Comparison of ENCODE assay signal across 9 cellular contexts in the genomic region with DNA sequence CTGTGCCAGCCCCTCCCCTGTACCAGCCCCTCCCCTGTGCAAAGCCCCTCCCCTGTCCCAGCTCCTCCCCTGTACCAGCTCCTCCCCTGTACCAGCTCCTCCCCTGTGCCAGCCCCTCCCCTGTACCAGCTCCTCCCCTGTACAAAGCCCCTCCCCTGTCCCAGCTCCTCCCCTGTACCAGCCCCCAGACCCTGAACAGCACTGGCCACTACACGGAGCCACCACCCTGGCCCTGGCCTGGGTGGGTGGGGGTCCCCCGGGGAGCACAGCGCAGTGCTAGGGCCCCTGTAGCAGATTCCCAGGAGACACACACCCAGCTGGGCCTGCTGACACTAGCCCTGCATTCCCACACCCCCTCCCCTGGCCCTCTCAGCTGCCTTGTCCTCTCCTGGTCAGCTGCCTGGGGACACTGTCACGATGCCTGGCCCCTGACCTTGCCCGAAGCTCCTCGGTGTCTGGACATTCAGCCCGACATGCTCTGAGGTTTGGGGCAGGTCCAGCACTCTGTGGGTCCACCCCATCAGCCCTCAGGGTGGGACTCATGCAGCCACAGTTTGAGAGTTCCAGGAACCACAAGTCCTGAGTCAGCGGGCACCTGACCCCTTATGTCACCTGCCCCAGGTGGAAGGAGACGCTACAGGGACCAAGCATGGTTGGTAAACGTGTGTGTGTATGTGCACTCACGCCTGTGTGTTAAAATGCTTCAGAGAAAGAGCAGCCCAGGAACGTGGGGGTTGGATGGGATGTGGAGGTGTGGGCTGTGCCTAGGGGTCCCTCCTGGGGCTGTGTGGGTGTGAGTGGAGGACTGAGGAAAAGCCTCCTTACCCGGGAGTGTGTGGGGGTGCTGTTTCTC.
DNase-seq lines count a peak whose midpoint lies in the region; ATAC-seq, FAIRE-seq and TF ChIP-seq lines count a peak whose summit lies in the region.
"Had no signal": no experiment of that assay in that cellular context is flagged by ENCODE, and none has a peak within 500 bp of the region (broad histone marks: within the 10 kb centered on the region; RNA-seq: fewer than 3 reads in every experiment).

No MANE protein-coding gene starts in this region.

- H3K4me1 ChIP-seq in Karpas-422 (ENCODE audit: low read length) (peaks cover 7% of the 10 kb centered on the region), body of pancreas (no peaks in the 10 kb centered on the region), neutrophil (ENCODE audit: control insufficient read depth in 1 of 2, insufficient read depth in 1 of 2, low read depth in 1 of 2, low read length in 1 of 2) (peaks cover 17 to 18% of the 10 kb centered on the region in 2 experiments)

- no peak overlapping the region for H3K4me2 ChIP-seq in Karpas-422 (ENCODE audit: low read depth, low read length, poor library complexity, severe bottlenecking)

- no peaks in the 10 kb centered on the region for H3K9me2 ChIP-seq in Karpas-422 (replicated peaks; ENCODE audit: insufficient read depth, low read length)

- ATAC-seq in body of pancreas (no peak), GM18519 (IDR thresholded peaks at IDR 0.05; ENCODE audit: low FRiP score, unreplicated experiment) (no peak)

- no peak for FAIRE-seq in frontal cortex (lab: Jason Lieb, UNC)

- TF ChIP-seq CTCF in AG10803 (conservative IDR thresholded peaks at IDR 0.05; ENCODE audit: low read length) = no peak
- no peak for TF ChIP-seq CTCF in body of pancreas (IDR thresholded peaks at IDR 0.05)
- TF ChIP-seq CTCF in neutrophil (IDR thresholded peaks at IDR 0.05) = no peak

- H3K4me3 ChIP-seq in AG10803 (ENCODE audit: low read length) (no peak overlapping the region), Karpas-422 (ENCODE audit: low read length) (no peak overlapping the region), body of pancreas (no peak overlapping the region), neutrophil (ENCODE audit: low read depth in 1 of 2, low read length in 1 of 2) (no peak overlapping the region)

- 51 to 60% methylated on average over 6 to 10 of the region's 13 CpGs for WGBS in body of pancreas, 2 donors

- H3K79me2 ChIP-seq in Karpas-422 (ENCODE audit: low read length) = no peaks in the 10 kb centered on the region

- DNase-seq in AG10803 (ENCODE audit: low read depth) (peak; percentile 58), Karpas-422 (peak; percentile 65), body of pancreas (peak in 3 of 4 donors; percentile 4 to 9 (median 9)), GM19240 (ENCODE audit: insufficient read length, low spot score) (no peak), frontal cortex (ENCODE audit: low spot score in 2 of 2) (no peak), NCI-H526 (lab: John Stamatoyannopoulos, UW) (no peak)
- DNase-seq: NCI-H345 had no signal

- H3K27ac ChIP-seq in Karpas-422 (ENCODE audit: low read length) = no peak overlapping the region
- H3K27ac ChIP-seq in body of pancreas = no peak overlapping the region
- peak overlapping the region; percentile 49 for H3K27ac ChIP-seq in neutrophil

- TF ChIP-seq POLR2A in body of pancreas (IDR thresholded peaks at IDR 0.05) = no peak

- no peak overlapping the region for H2AFZ ChIP-seq in Karpas-422 (ENCODE audit: low read length)

- H3K9me3 ChIP-seq in Karpas-422 (ENCODE audit: low read length) = no peaks in the 10 kb centered on the region
- H3K9me3 ChIP-seq in body of pancreas = no peaks in the 10 kb centered on the region
- H3K9me3 ChIP-seq in neutrophil = no peaks in the 10 kb centered on the region

- H4K20me1 ChIP-seq in Karpas-422 (ENCODE audit: insufficient read depth, low read depth, low read length) = no peaks in the 10 kb centered on the region

- H3K9ac ChIP-seq in Karpas-422 (ENCODE audit: low read length) = no peak overlapping the region

- intact Hi-C loops in body of pancreas (cut with DNase I) = no loop called here

- H3K36me3 ChIP-seq in Karpas-422 (ENCODE audit: insufficient read depth, low read length) = no peaks in the 10 kb centered on the region
- H3K36me3 ChIP-seq in body of pancreas (replicated peaks in 1 of 2; ENCODE audit: insufficient read depth in 1 of 2, low read depth in 2 of 2) = no peaks in the 10 kb centered on the region
- no peaks in the 10 kb centered on the region for H3K36me3 ChIP-seq in neutrophil

- H3K27me3 ChIP-seq in Karpas-422 (ENCODE audit: low read length) (no peaks in the 10 kb centered on the region), body of pancreas (no peaks in the 10 kb centered on the region), neutrophil (peaks cover 27% of the 10 kb centered on the region)

Comparison
In these comparisons a context has a peak if more than half of its experiments do, and no peak if none do; other contexts are left out.
1. DNase-seq: peak in AG10803 (single experiment), Karpas-422 (single experiment) and body of pancreas (3 of 4); none in GM19240 (single experiment), frontal cortex (0 of 2) and NCI-H526 (0 of 2).